ENCODE assay signal across 1 cellular context in the genomic region with DNA sequence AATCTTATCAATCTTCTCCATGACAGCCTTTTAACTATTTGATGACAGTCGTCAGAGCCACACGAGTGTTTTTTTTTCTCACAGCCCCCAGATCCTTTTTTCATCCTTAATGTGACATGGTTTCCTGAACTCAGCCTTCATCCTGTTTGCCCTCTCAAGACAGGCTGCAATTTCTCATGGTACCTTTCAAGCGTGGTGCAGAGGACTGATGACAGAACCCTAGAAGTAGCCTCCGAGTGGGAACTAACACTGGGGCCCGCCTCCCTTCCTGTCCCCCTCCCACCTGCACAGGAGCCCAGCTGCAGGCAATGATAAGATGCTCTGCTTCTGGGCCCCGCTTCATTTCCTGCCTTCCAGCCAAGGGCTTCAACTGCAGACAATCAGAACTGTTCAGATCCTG.
TF ChIP-seq lines count a peak whose summit lies in the region.

No MANE protein-coding gene starts in this region.

TF ChIP-seq in HepG2, 621 proteins besides CTCF, POLR2A, EP300 and RAD21 (continued from another document):
- TF ChIP-seq HMGXB3 (CRISPR knock-in tag; IDR thresholded peaks at IDR 0.05; ENCODE audit: borderline replicate concordance), result no peak
- TF ChIP-seq PAF1 (CRISPR knock-in tag; IDR thresholded peaks at IDR 0.05), result no peak
- TF ChIP-seq, protein P1, sequence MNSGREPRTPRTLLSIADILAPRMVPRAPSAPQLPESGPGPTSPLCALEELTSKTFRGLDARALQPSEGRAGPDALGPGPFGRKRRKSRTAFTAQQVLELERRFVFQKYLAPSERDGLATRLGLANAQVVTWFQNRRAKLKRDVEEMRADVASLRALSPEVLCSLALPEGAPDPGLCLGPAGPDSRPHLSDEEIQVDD (CRISPR knock-in tag; IDR thresholded peaks at IDR 0.05; ENCODE audit: borderline replicate concordance), result no peak
- no peak for TF ChIP-seq SAFB2 (CRISPR knock-in tag; IDR thresholded peaks at IDR 0.05; ENCODE audit: borderline replicate concordance, low read depth)
